ENCODE assay signal across 1 cellular context in genomic region chr10:61475449-61475873, GRCh38.
TF ChIP-seq lines count a peak whose summit lies in the region.

No MANE protein-coding gene starts in this region.

TF ChIP-seq in K562, 482 proteins besides CTCF, POLR2A, EP300 and RAD21 (continued from another document and continues in another):
- TF ChIP-seq IRF1 (CRISPR knock-in tag; IDR thresholded peaks at IDR 0.05; ENCODE audit: borderline replicate concordance) (no peak), SMARCA4 (IDR thresholded peaks at IDR 0.05) (peak; percentile 74), CTBP1 (IDR thresholded peaks at IDR 0.05; ENCODE audit: borderline replicate concordance) (peak; percentile 43; the same call in 1 of the 2 replicates), CBFA2T2 (conservative IDR thresholded peaks at IDR 0.05) (peak; percentile 64), SMARCA5 (IDR thresholded peaks at IDR 0.05) (peak; percentile 38; the same call in 1 of the 2 replicates), ZNF408 (CRISPR knock-in tag; IDR thresholded peaks at IDR 0.05; ENCODE audit: low read depth) (no peak), PHF21A (IDR thresholded peaks at IDR 0.05; ENCODE audit: borderline replicate concordance, low read depth) (no peak), TRIM28 (IDR thresholded peaks at IDR 0.05) (no peak), C11orf30 (IDR thresholded peaks at IDR 0.05; ENCODE audit: low read depth) (peak; percentile 87), DPF2 (IDR thresholded peaks at IDR 0.05) (peak; percentile 83), TFAP4 (CRISPR knock-in tag; IDR thresholded peaks at IDR 0.05; ENCODE audit: borderline replicate concordance) (peak; percentile 65; the same call in 1 of the 2 replicates), ZC3H8 (IDR thresholded peaks at IDR 0.05) (no peak), ZNF232 (CRISPR knock-in tag; IDR thresholded peaks at IDR 0.05) (no peak), DACH1 (IDR thresholded peaks at IDR 0.05; ENCODE audit: partially characterized antibody) (peak; percentile 81), U2AF2 (optimal IDR thresholded peaks at IDR 0.05; ENCODE audit: low read depth, low read length) (no peak), SNAPC5 (CRISPR knock-in tag; IDR thresholded peaks at IDR 0.05) (no peak), KDM4B (IDR thresholded peaks at IDR 0.05; ENCODE audit: borderline replicate concordance in 2 of 2, low read depth in 1 of 2) (no peak), EHMT2 (IDR thresholded peaks at IDR 0.05) (peak; percentile 23; the same call in 1 of the 2 replicates), GTF2F1 (IDR thresholded peaks at IDR 0.05; ENCODE audit: low read depth, low read length) (no peak), FOXM1 (IDR thresholded peaks at IDR 0.05; ENCODE audit: low read depth) (peak; percentile 72), FOXM1 (CRISPR knock-in tag; IDR thresholded peaks at IDR 0.05; ENCODE audit: low read depth) (no peak), ETV6 (IDR thresholded peaks at IDR 0.05; ENCODE audit: borderline replicate concordance in 1 of 2, low read depth in 2 of 2, low read length in 1 of 2) (no peak), ETV6 (CRISPR knock-in tag; IDR thresholded peaks at IDR 0.05; ENCODE audit: borderline replicate concordance) (no peak), ZNF639 (CRISPR knock-in tag; conservative IDR thresholded peaks at IDR 0.05 in 1 of 2, IDR thresholded peaks at IDR 0.05 in 1 of 2) (0 out of 4 replicates have a peak, but pooled peaks of 1 of the 2 experiments have one; percentile 34), FOSL1 (tag; conservative IDR thresholded peaks at IDR 0.05) (peak; percentile 87), JUNB (CRISPR knock-in tag; conservative IDR thresholded peaks at IDR 0.05) (no peak), ZNF766 (CRISPR knock-in tag; conservative IDR thresholded peaks at IDR 0.05) (peak; percentile 59; the same call in 1 of the 2 replicates), TEAD4 (IDR thresholded peaks at IDR 0.05; ENCODE audit: low read length) (peak; percentile 84), TEAD4 (CRISPR knock-in tag; IDR thresholded peaks at IDR 0.05; ENCODE audit: borderline replicate concordance) (no peak), SMARCC2 (IDR thresholded peaks at IDR 0.05; ENCODE audit: low read depth) (peak; percentile 78; the same call in 1 of the 2 replicates), HBP1 (CRISPR knock-in tag; IDR thresholded peaks at IDR 0.05) (no peak), HMBOX1 (IDR thresholded peaks at IDR 0.05) (peak; percentile 52; the same call in 1 of the 2 replicates), SAFB (IDR thresholded peaks at IDR 0.05; ENCODE audit: borderline replicate concordance, low read depth, low read length) (no peak), SP1 (CRISPR knock-in tag; IDR thresholded peaks at IDR 0.05) (0 out of 2 replicates have a peak, but pooled peaks have one; percentile 34), RBBP5 (IDR thresholded peaks at IDR 0.05; ENCODE audit: borderline replicate concordance, insufficient read depth, low read length, poor library complexity, severe bottlenecking) (no peak), ZNF197 (CRISPR knock-in tag; IDR thresholded peaks at IDR 0.05; ENCODE audit: low read depth) (peak; percentile 71), BRF2 (IDR thresholded peaks at IDR 0.05; ENCODE audit: borderline replicate concordance, insufficient read depth, insufficient read length) (no peak), NFE2 (IDR thresholded peaks at IDR 0.05; ENCODE audit: low read depth) (peak; percentile 95), PYGO2 (tag; IDR thresholded peaks at IDR 0.05) (no peak), NFATC3 (IDR thresholded peaks at IDR 0.05) (no peak), ZNF217 (CRISPR knock-in tag; IDR thresholded peaks at IDR 0.05) (no peak), ZNF780A (CRISPR knock-in tag; IDR thresholded peaks at IDR 0.05) (no peak), MYC (IDR thresholded peaks at IDR 0.05; ENCODE audit: low read depth, low read length) (0 out of 2 replicates have a peak, but pooled peaks have one; percentile 29), MYC (CRISPR knock-in tag; IDR thresholded peaks at IDR 0.05; ENCODE audit: borderline replicate concordance, low read depth) (no peak), MTF1 (CRISPR knock-in tag; IDR thresholded peaks at IDR 0.05; ENCODE audit: borderline replicate concordance) (no peak), ZNF316 (IDR thresholded peaks at IDR 0.05) (peak; percentile 82), ZNF431 (CRISPR knock-in tag; IDR thresholded peaks at IDR 0.05) (no peak), HCFC1 (IDR thresholded peaks at IDR 0.05; ENCODE audit: low read depth, low read length) (no peak), CREM (IDR thresholded peaks at IDR 0.05; ENCODE audit: low read depth) (no peak), HOMEZ (CRISPR knock-in tag; IDR thresholded peaks at IDR 0.05) (no peak), ZNF212 (CRISPR knock-in tag; IDR thresholded peaks at IDR 0.05) (no peak), ZNF436 (CRISPR knock-in tag; IDR thresholded peaks at IDR 0.05) (no peak), MNT (conservative IDR thresholded peaks at IDR 0.05) (no peak), HDAC6 (IDR thresholded peaks at IDR 0.05; ENCODE audit: low read depth, low read length) (no peak), MTA3 (IDR thresholded peaks at IDR 0.05; ENCODE audit: borderline replicate concordance) (peak; percentile 47; the same call in 1 of the 2 replicates), MXD1 (CRISPR knock-in tag; IDR thresholded peaks at IDR 0.05; ENCODE audit: borderline replicate concordance, poor library complexity, severe bottlenecking) (no peak), RBM22 (IDR thresholded peaks at IDR 0.05; ENCODE audit: low read depth, low read length, poor library complexity, severe bottlenecking) (no peak), JUN (IDR thresholded peaks at IDR 0.05; ENCODE audit: borderline replicate concordance, low read depth, low read length) (peak; percentile 41; the same call in 1 of the 2 replicates), JUN (CRISPR knock-in tag; IDR thresholded peaks at IDR 0.05; ENCODE audit: borderline replicate concordance) (no peak), ZNF184 (CRISPR knock-in tag; IDR thresholded peaks at IDR 0.05) (no peak), ZNF175 (CRISPR knock-in tag; IDR thresholded peaks at IDR 0.05; ENCODE audit: low read depth) (peak; percentile 18; the same call in 1 of the 2 replicates), BMI1 (IDR thresholded peaks at IDR 0.05; ENCODE audit: low read length) (no peak), RNF2 (IDR thresholded peaks at IDR 0.05) (peak; percentile 43; the same call in 1 of the 2 replicates), HMG20A (CRISPR knock-in tag; conservative IDR thresholded peaks at IDR 0.05) (no peak), MIER1 (IDR thresholded peaks at IDR 0.05; ENCODE audit: low read depth) (no peak), CBX8 (IDR thresholded peaks at IDR 0.05; ENCODE audit: borderline replicate concordance, extremely low read depth, low read depth, low read length, poor library complexity, severe bottlenecking) (no peak), CBFA2T3 (IDR thresholded peaks at IDR 0.05) (peak; percentile 76), TRIM25 (IDR thresholded peaks at IDR 0.05; ENCODE audit: borderline replicate concordance) (no peak), SMARCE1 (IDR thresholded peaks at IDR 0.05) (peak; percentile 82; the same call in 1 of the 2 replicates)
